Comparison of ENCODE assay signal across 1 cellular context in genomic region chr12:119090865-119091264, GRCh38.
TF ChIP-seq lines count a peak whose summit lies in the region.

No MANE protein-coding gene starts in this region.

TF ChIP-seq in H1, 55 proteins besides CTCF, POLR2A, EP300 and RAD21 (continued from another document):
- TF ChIP-seq CBX8 (IDR thresholded peaks at IDR 0.05; ENCODE audit: borderline replicate concordance, low read depth, low read length) (no peak), USF2 (IDR thresholded peaks at IDR 0.05; ENCODE audit: low read length) (no peak), RBBP5 (IDR thresholded peaks at IDR 0.05; ENCODE audit: borderline replicate concordance, low read depth, low read length) (no peak), SRF (IDR thresholded peaks at IDR 0.05; ENCODE audit: low read depth, low read length) (no peak), KDM4A (IDR thresholded peaks at IDR 0.05; ENCODE audit: low read depth, low read length, severe bottlenecking) (no peak), TAF7 (optimal IDR thresholded peaks at IDR 0.05; ENCODE audit: borderline replicate concordance, low read depth, low read length) (no peak)
